Comparison of ENCODE assay signal across 14 cellular contexts in the genomic region with DNA sequence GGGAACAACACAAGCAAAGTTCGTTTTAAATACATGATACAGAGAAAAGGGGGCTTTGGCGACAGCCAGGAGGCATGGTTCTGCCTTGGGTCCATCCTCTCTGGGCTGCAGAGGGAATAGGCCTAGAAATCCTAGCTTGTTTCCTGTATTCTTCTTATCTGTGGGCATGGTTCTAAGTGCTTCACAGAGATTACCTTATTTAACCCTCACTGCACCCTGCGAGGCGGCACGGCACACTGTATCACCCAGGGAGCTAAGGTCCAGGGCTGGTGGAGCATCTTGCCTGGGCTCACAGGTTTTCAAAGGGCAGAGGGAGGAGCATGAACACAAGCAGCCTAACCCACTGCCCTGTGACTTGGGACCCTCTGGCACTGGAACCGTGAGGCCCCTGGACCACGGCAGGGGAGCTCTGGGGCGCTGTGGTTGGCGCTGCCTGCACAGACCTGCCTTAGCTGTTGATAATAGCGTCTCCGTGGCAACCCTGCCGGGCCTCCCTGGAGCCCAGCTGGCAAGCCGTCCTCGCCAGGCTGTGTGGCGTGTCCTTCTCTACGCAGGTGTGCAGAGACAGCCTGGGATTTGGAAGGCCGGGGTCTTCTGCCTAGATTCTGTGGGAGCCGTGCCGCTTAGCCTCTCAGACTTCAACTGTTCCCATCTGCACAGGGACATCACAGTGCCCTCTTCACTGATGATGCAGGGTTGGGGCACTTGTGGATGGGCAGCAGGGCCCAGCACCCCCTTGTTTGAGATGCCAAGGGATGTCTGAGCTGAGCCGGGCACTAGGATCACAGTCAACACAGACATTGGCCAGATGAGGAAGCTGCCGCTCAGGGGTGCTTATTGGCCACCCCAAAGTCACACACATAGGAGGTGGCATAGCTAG.
DNase-seq lines count a peak whose midpoint lies in the region; TF ChIP-seq lines count a peak whose summit lies in the region.
"Had no signal": no experiment of that assay in that cellular context is flagged by ENCODE, and none has a peak within 500 bp of the region (broad histone marks: within the 10 kb centered on the region; RNA-seq: fewer than 3 reads in every experiment).

No MANE protein-coding gene starts in this region.

- peak; percentile 93 for DNase-seq in COLO668 (lab: John Stamatoyannopoulos, UW; ENCODE audit: unreplicated experiment)
- peak; percentile 94 for DNase-seq in NCI-H1105 treated with DMSO at 0.1 percent for 48 hours (lab: John Stamatoyannopoulos, UW)
- peak; percentile 22 for DNase-seq in NCI-H524 treated with DMSO at 0.1 percent for 48 hours (lab: John Stamatoyannopoulos, UW)
- peak; percentile 69 for DNase-seq in left kidney (ENCODE audit: low read depth, low spot score)
- no peak for DNase-seq in KBM-7
- no peak for DNase-seq in foreskin fibroblast
- DNase-seq in middle frontal gyrus (ENCODE audit: extremely low spot score, low spot score) = no peak
- no peak for DNase-seq in NCI-H226
- DNase-seq: activated CD4-positive, alpha-beta T cell treated with anti-CD3 and anti-CD28 coated beads for 48 hours; effector CD8-positive, alpha-beta T cell; gastrocnemius medialis; Kasumi-1; stimulated activated CD4-positive, alpha-beta T cell treated with anti-CD3 and anti-CD28 coated beads, Interleukin-4, amount 100 ng/mL, for 24 hours; stimulated activated naive CD4-positive, alpha-beta T cell treated with Interleukin-2 at 50 U/mL for 16 hours had no signal

- in situ Hi-C loops in KBM-7 (cut with MboI; ENCODE audit: low pct_unique_long_range_greater_than_20kb, low sequenced_read_pairs) = no loop called here

- H3K4me3 ChIP-seq in foreskin fibroblast (ENCODE audit: low read depth in 1 of 2, low read length in 2 of 2) = no peak overlapping the region
- H3K4me3 ChIP-seq: gastrocnemius medialis had no signal

- no peak for TF ChIP-seq CTCF in foreskin fibroblast (IDR thresholded peaks at IDR 0.05; ENCODE audit: low read depth, low read length)

Comparison
In these comparisons a context has a peak if more than half of its experiments do, and no peak if none do; other contexts are left out.
1. DNase-seq: peak in COLO668 (single experiment), NCI-H1105 treated with DMSO at 0.1 percent for 48 hours (single experiment), NCI-H524 treated with DMSO at 0.1 percent for 48 hours (single experiment) and left kidney (single experiment); none in KBM-7 (single experiment), foreskin fibroblast (0 of 2), middle frontal gyrus (single experiment) and NCI-H226 (single experiment).